ENCODE assay signal across 13 cellular contexts in the genomic region with DNA sequence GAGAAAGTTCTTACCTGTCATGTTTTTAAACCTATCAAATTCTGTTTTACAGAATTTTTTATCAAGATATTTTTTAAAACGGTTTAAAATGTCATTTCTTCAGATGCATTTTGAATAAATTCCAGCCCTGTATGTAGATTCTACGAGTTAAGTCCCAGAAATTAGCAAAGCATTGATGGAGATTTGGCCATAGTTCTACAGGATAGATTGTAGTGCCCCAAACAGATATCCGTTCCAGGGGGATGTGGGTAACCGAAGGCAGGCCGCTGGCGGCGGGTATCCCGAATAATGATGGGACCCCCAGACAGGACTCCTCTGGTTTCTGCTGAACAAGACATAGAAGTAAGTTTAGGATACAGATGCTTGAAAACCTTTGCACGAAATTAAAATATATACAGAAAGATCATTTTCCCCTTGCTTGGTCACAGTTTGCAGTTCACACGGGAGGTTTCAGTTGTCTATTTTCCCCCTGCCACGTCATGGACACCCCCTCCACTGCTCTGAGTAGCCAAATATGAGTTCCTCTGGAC. TPM values are rescaled to one million over a fixed set of nuclear protein-coding genes. Genes with fewer than 3 reads are reported as not detected.
DNase-seq lines count a peak whose midpoint lies in the region; TF ChIP-seq lines count a peak whose summit lies in the region.
"Had no signal": no experiment of that assay in that cellular context is flagged by ENCODE, and none has a peak within 500 bp of the region (broad histone marks: within the 10 kb centered on the region; RNA-seq: fewer than 3 reads in every experiment).

No MANE protein-coding gene starts in this region.

- H3K9me3 ChIP-seq in parathyroid adenoma (ENCODE audit: control insufficient read depth, low read length) = no peaks in the 10 kb centered on the region

- peak overlapping the region; percentile 90 for H3K4me2 ChIP-seq in parathyroid adenoma (ENCODE audit: low read length)

- H3K4me3 ChIP-seq in epithelial cell of proximal tubule (ENCODE audit: low read depth, low read length) = peak overlapping the region; percentile 57
- peak overlapping the region; percentile 54 for H3K4me3 ChIP-seq in parathyroid adenoma (ENCODE audit: low read depth, low read length)

- H3K27ac ChIP-seq in parathyroid adenoma = no peak overlapping the region
- H3K27ac ChIP-seq: skin epidermis had no signal

- no peaks in the 10 kb centered on the region for H3K36me3 ChIP-seq in parathyroid adenoma (ENCODE audit: control insufficient read depth, insufficient read depth, low read length)

- peaks cover 6% of the 10 kb centered on the region for H3K4me1 Mint-ChIP-seq in activated naive CD8-positive, alpha-beta T cell treated with anti-CD3 and anti-CD28 coated beads for 36 hours

- H3K27me3 ChIP-seq in parathyroid adenoma (ENCODE audit: control insufficient read depth, insufficient read depth, low read length) = no peaks in the 10 kb centered on the region

- no peaks in the 10 kb centered on the region for H3K79me2 ChIP-seq in parathyroid adenoma

- no peaks in the 10 kb centered on the region for H3K4me1 ChIP-seq in parathyroid adenoma

- H2AFZ ChIP-seq in parathyroid adenoma = peak overlapping the region; percentile 17

- no peaks in the 10 kb centered on the region for H3K9me3 Mint-ChIP-seq in activated naive CD8-positive, alpha-beta T cell treated with anti-CD3 and anti-CD28 coated beads for 36 hours

- H3K9ac ChIP-seq in parathyroid adenoma = no peak overlapping the region

- H3K4me3 Mint-ChIP-seq in activated naive CD8-positive, alpha-beta T cell treated with anti-CD3 and anti-CD28 coated beads for 36 hours = no peak overlapping the region
- H3K4me3 Mint-ChIP-seq: stimulated activated naive CD8-positive, alpha-beta T cell treated with anti-CD3 and anti-CD28 coated beads, Interleukin-15, amount 100 ng/mL, for 72 hours had no signal

- TF ChIP-seq CTCF in epithelial cell of proximal tubule (conservative IDR thresholded peaks at IDR 0.05; ENCODE audit: low read depth, low read length) (no peak), parathyroid adenoma (IDR thresholded peaks at IDR 0.05) (no peak)

- no peak overlapping the region for H3K27ac Mint-ChIP-seq in activated naive CD8-positive, alpha-beta T cell treated with anti-CD3 and anti-CD28 coated beads for 36 hours
- H3K27ac Mint-ChIP-seq: stimulated activated naive CD8-positive, alpha-beta T cell treated with anti-CD3 and anti-CD28 coated beads, Interleukin-15, amount 100 ng/mL, for 72 hours had no signal

- no peaks in the 10 kb centered on the region for H3K36me3 Mint-ChIP-seq in activated naive CD8-positive, alpha-beta T cell treated with anti-CD3 and anti-CD28 coated beads for 36 hours

- DNase-seq in DMS53 treated with DMSO at 0.1 percent for 48 hours (lab: John Stamatoyannopoulos, UW; ENCODE audit: unreplicated experiment) = peak; percentile 10
- peak; percentile 49 for DNase-seq in NCI-H1417 treated with DMSO at 0.1 percent for 48 hours (lab: John Stamatoyannopoulos, UW)
- DNase-seq in epithelial cell of proximal tubule (ENCODE audit: low read depth) = no peak
- no peak for DNase-seq in activated naive CD8-positive, alpha-beta T cell treated with anti-CD3 and anti-CD28 coated beads for 36 hours
- no peak for DNase-seq in activated T-cell treated with anti-CD3 and anti-CD28 coated beads, Interleukin-2, amount 50 U/mL, for 48 hours
- no peak for DNase-seq in NAMALWA (ENCODE audit: low spot score)
- no peak for DNase-seq in T-helper 9 cell
- DNase-seq: activated naive CD4-positive, alpha-beta T cell treated with anti-CD3 and anti-CD28 coated beads, Interleukin-2, amount 50 U/mL, for 16 hours; DND-41; stimulated activated naive CD8-positive, alpha-beta T cell treated with anti-CD3 and anti-CD28 coated beads, Interleukin-15, amount 100 ng/mL, for 72 hours had no signal

- peaks cover 55% of the 10 kb centered on the region for H3K27me3 Mint-ChIP-seq in activated naive CD8-positive, alpha-beta T cell treated with anti-CD3 and anti-CD28 coated beads for 36 hours

RNA-seq across cellular contexts. Expression of a gene that starts 0.8 kb away (rescaled TPM):
- 0.07 and 0.23 TPM in 2 replicates for total RNA-seq in epithelial cell of proximal tubule
- total RNA-seq in activated naive CD8-positive, alpha-beta T cell treated with anti-CD3 and anti-CD28 coated beads for 36 hours = not detected
- total RNA-seq: glomerular endothelial cell had no signal

Comparison
In these comparisons a context has a peak if more than half of its experiments do, and no peak if none do; other contexts are left out.
1. DNase-seq: peak in DMS53 treated with DMSO at 0.1 percent for 48 hours (single experiment) and NCI-H1417 treated with DMSO at 0.1 percent for 48 hours (single experiment); none in epithelial cell of proximal tubule (single experiment), activated naive CD8-positive, alpha-beta T cell treated with anti-CD3 and anti-CD28 coated beads for 36 hours (single experiment), activated T-cell treated with anti-CD3 and anti-CD28 coated beads, Interleukin-2, amount 50 U/mL, for 48 hours (0 of 2), NAMALWA (single experiment) and T-helper 9 cell (single experiment).